8 cellular contexts compared by ENCODE assay signal in the genomic region with DNA sequence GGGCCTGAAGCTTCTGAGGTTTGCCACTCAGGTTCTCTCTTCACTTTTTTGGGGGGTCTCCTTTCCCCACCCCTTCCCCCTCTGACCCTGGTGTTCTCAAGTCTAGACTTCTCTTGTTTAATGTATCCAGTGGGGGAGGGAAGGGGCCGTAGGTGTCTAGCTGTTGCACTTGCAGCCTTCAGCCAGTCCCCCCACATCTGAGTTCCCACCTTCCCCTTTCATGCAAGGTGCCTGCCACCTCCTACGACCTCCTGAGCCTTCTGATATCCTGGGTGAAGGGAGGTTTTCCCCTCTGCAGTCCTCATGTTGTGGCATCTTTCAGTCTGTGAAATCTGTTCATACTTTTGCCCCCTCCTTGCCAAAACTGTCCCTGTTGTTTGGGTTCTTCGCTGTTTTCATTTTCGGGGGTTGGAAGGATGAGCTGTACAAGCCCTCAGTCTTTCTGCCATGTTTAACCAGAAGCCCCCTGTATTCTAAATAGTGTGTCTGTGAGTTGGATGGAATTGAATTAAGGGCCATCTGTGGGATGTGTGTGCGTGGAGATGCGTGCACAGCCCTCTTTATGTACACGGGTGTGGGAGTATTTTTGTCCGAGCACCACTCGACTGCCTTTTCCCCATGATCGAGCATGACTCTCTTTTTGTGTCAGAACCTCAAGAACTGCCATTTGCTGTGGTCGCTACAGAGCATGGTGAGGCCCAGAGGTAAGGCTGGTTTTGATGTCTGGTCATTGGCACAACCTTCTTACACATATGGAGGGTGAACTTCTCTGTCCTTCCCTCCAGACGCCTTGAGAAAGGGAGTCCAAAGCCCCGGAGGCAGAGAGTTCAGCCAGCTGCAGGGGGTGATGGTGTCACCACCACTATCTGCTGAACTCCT. TPM values are rescaled to one million over a fixed set of nuclear protein-coding genes. Genes with fewer than 3 reads are reported as not detected.
DNase-seq lines count a peak whose midpoint lies in the region; ATAC-seq and TF ChIP-seq lines count a peak whose summit lies in the region.

No MANE protein-coding gene starts in this region.

- POLR2A ChIA-PET in AG04450 (lab: Yijun Ruan, JAX) = interaction anchor here (1.5 kb wide), 1 partner anchor 12 kb away, joined by 5 read pairs; no protein-coding TSS in a partner anchor

- H3K27me3 ChIP-seq in AG04450 (ENCODE audit: control insufficient read depth, insufficient read depth, low read length) = no peaks in the 10 kb centered on the region
- H3K27me3 ChIP-seq in ascending aorta = no peaks in the 10 kb centered on the region

- no peaks in the 10 kb centered on the region for H3K36me3 ChIP-seq in ascending aorta

- H3K4me1 Mint-ChIP-seq in natural killer cell = peaks cover 77 to 79% of the 10 kb centered on the region in 2 donors

- DNase-seq in AG04450 (ENCODE audit: low read depth, low spot score) = no peak
- DNase-seq in GM20000 (ENCODE audit: low spot score) = peak; percentile 47
- DNase-seq in ascending aorta (ENCODE audit: low spot score in 2 of 2) = no peak
- DNase-seq in natural killer cell = no peak
- no peak for DNase-seq in NCI-H1436 treated with DMSO at 0.1 percent for 48 hours (lab: John Stamatoyannopoulos, UW)
- no peak for DNase-seq in NOMO-1 (lab: John Stamatoyannopoulos, UW; ENCODE audit: unreplicated experiment in 2 of 2)
- DNase-seq in left colon = no peak
- no peak for DNase-seq in COLO829 (ENCODE audit: low spot score)

- no peak for TF ChIP-seq CTCF in AG04450 (IDR thresholded peaks at IDR 0.05; ENCODE audit: low read depth, low read length)
- TF ChIP-seq CTCF in GM20000 (IDR thresholded peaks at IDR 0.05; ENCODE audit: extremely low read depth, missing control alignments) = no peak
- TF ChIP-seq CTCF in ascending aorta (IDR thresholded peaks at IDR 0.05) = no peak
- no peak for TF ChIP-seq CTCF in natural killer cell (IDR thresholded peaks at IDR 0.05)

- CTCF ChIA-PET in AG04450 (lab: Charles Lee) = interaction anchor here (1.4 kb wide), 1 partner anchor 68 kb away, joined by 4 read pairs; no protein-coding TSS in a partner anchor

- H3K27me3 Mint-ChIP-seq in natural killer cell (ENCODE audit: low read depth in 2 of 2) = no peaks in the 10 kb centered on the region

- H3K4me1 ChIP-seq in ascending aorta = peaks cover 17 to 56% of the 10 kb centered on the region in 2 donors

- no peaks in the 10 kb centered on the region for H3K36me3 Mint-ChIP-seq in natural killer cell

- H3K27ac Mint-ChIP-seq in natural killer cell = peak overlapping the region; percentile 79 to 88

- H3K9me3 ChIP-seq in AG04450 (ENCODE audit: control insufficient read depth, insufficient read depth, low read length) (no peaks in the 10 kb centered on the region), ascending aorta (no peaks in the 10 kb centered on the region)

- H3K9me3 Mint-ChIP-seq in natural killer cell = no peaks in the 10 kb centered on the region

- H3K4me3 Mint-ChIP-seq in natural killer cell = peak overlapping the region; percentile 2

- no peak overlapping the region for H3K4me3 ChIP-seq in AG04450 (ENCODE audit: low read depth, low read length)
- no peak overlapping the region for H3K4me3 ChIP-seq in ascending aorta

- H3K27ac ChIP-seq in AG04450 (ENCODE audit: low read depth, low read length) (peak overlapping the region; percentile 70), ascending aorta (peak overlapping the region; percentile 15 to 54)

- ATAC-seq in natural killer cell (peak in 1 of 3 donors; percentile 13), left colon (no peak)

- intact Hi-C loops in ascending aorta (cut with DNase I) (no loop called here), natural killer cell (cut with micrococcal nuclease) (no loop called here), left colon (cut with DNase I, micrococcal nuclease) (no loop called here)

RNA-seq across cellular contexts. Expression of gene PRRC2B, which starts 23.6 kb away (rescaled TPM):
- 31.8 and 37.3 TPM in 2 replicates for polyA plus RNA-seq in AG04450 (2011; rRNA removed)
- polyA minus RNA-seq in AG04450 (2011; rRNA and poly(A)+ RNA removed) = 70.2 and 78.0 TPM in 2 replicates
- 199 TPM for total RNA-seq in ascending aorta
- total RNA-seq in natural killer cell = 100 to 1,000 TPM; 249 to 275 (median 274) TPM
- total RNA-seq in left colon = 100 to 1,000 TPM; 110 to 114 TPM
